ENCODE assay signal across 2 cellular contexts in the genomic region with DNA sequence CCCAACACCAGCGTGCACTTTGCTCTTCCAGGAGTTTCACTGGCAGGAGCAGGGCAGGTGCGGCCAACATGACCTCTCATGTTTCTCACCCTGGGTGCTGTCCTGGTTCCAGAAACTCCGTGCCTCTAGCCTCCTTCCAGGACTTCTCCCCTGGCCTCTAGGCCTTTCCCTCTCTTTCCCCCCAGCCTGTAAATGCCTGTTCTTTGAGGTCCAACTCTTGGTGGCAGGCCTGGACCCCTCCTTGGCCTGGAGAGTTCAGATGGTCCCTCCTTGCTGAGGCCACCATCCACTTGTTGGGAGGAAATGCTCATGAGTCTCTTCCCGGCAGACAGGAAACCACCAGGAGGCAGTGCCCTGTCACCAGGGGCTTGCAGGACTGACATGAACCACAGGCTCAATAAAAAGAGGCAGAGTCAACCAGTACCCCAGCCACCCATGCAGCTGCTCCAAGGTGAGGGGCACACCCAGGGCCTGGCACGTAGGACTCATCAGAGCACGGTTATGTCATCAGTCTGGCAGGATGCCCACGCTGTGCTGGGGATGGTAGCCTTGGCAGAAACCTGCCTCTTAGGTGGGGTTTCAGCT.
TF ChIP-seq lines count a peak whose summit lies in the region.

No MANE protein-coding gene starts in this region.

TF ChIP-seq in A549, 52 proteins besides CTCF, POLR2A, EP300 and RAD21 (continued from another document):
- TF ChIP-seq, protein P1, sequence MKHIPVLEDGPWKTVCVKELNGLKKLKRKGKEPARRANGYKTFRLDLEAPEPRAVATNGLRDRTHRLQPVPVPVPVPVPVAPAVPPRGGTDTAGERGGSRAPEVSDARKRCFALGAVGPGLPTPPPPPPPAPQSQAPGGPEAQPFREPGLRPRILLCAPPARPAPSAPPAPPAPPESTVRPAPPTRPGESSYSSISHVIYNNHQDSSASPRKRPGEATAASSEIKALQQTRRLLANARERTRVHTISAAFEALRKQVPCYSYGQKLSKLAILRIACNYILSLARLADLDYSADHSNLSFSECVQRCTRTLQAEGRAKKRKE (CRISPR knock-in tag; IDR thresholded peaks at IDR 0.05; ENCODE audit: low read depth) = no peak
- TF ChIP-seq GATA3 (IDR thresholded peaks at IDR 0.05; ENCODE audit: borderline replicate concordance) = peak; percentile 40; the same call in 1 of the 2 replicates
- TF ChIP-seq MAFK (IDR thresholded peaks at IDR 0.05; ENCODE audit: partially characterized antibody) = peak; percentile 3
- TF ChIP-seq MAZ (IDR thresholded peaks at IDR 0.05; ENCODE audit: borderline replicate concordance, low read depth, low read length) = no peak
- TF ChIP-seq, protein P2, sequence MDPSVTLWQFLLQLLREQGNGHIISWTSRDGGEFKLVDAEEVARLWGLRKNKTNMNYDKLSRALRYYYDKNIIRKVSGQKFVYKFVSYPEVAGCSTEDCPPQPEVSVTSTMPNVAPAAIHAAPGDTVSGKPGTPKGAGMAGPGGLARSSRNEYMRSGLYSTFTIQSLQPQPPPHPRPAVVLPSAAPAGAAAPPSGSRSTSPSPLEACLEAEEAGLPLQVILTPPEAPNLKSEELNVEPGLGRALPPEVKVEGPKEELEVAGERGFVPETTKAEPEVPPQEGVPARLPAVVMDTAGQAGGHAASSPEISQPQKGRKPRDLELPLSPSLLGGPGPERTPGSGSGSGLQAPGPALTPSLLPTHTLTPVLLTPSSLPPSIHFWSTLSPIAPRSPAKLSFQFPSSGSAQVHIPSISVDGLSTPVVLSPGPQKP (IDR thresholded peaks at IDR 0.05; ENCODE audit: low read depth, low read length) = no peak
- no peak for TF ChIP-seq PHF8 (IDR thresholded peaks at IDR 0.05; ENCODE audit: borderline replicate concordance, low read depth)
- peak in 1 of 2 experiments; percentile 50; a peak in 1 of 4 replicates for TF ChIP-seq CEBPB (IDR thresholded peaks at IDR 0.05)
- 0 out of 2 replicates have a peak, but pooled peaks have one; percentile 22 for TF ChIP-seq MYC (IDR thresholded peaks at IDR 0.05; ENCODE audit: borderline replicate concordance, low read length)

TF ChIP-seq in WTC11, 78 proteins besides CTCF, POLR2A, EP300 and RAD21 (continued from another document):
- TF ChIP-seq ELF4 (CRISPR knock-in tag; IDR thresholded peaks at IDR 0.05; ENCODE audit: low read depth) (no peak), SP1 (CRISPR knock-in tag; conservative IDR thresholded peaks at IDR 0.05) (no peak)
- TF ChIP-seq, protein P3, sequence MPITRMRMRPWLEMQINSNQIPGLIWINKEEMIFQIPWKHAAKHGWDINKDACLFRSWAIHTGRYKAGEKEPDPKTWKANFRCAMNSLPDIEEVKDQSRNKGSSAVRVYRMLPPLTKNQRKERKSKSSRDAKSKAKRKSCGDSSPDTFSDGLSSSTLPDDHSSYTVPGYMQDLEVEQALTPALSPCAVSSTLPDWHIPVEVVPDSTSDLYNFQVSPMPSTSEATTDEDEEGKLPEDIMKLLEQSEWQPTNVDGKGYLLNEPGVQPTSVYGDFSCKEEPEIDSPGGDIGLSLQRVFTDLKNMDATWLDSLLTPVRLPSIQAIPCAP (CRISPR knock-in tag; IDR thresholded peaks at IDR 0.05) = no peak
- TF ChIP-seq, protein P4, sequence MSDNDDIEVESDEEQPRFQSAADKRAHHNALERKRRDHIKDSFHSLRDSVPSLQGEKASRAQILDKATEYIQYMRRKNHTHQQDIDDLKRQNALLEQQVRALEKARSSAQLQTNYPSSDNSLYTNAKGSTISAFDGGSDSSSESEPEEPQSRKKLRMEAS (CRISPR knock-in tag; IDR thresholded peaks at IDR 0.05) = no peak
